ENCODE assay signal across 1 cellular context in genomic region chr17:19507673-19508326, GRCh38.
TF ChIP-seq lines count a peak whose summit lies in the region.

No MANE protein-coding gene starts in this region.

TF ChIP-seq in GM12878, 131 proteins besides CTCF, POLR2A, EP300 and RAD21 (continued from another document and continues in another):
- TF ChIP-seq STAT3 (IDR thresholded peaks at IDR 0.05; ENCODE audit: low read depth, low read length) (no peak), USF2 (IDR thresholded peaks at IDR 0.05; ENCODE audit: borderline replicate concordance, low read depth, low read length) (no peak), TCF3 (IDR thresholded peaks at IDR 0.05; ENCODE audit: borderline replicate concordance, insufficient read depth, low read depth, low read length) (no peak), BMI1 (IDR thresholded peaks at IDR 0.05; ENCODE audit: borderline replicate concordance) (no peak), IKZF2 (IDR thresholded peaks at IDR 0.05) (peak in 1 of 2 experiments; percentile 49; a peak in 2 of 4 replicates), PAX5 (IDR thresholded peaks at IDR 0.05; ENCODE audit: borderline replicate concordance, low read depth, low read length) (no peak), RBBP5 (conservative IDR thresholded peaks at IDR 0.05) (peak; percentile 56; the same call in 1 of the 2 replicates), ASH2L (IDR thresholded peaks at IDR 0.05; ENCODE audit: borderline replicate concordance, low read depth) (peak; percentile 84), MTA3 (IDR thresholded peaks at IDR 0.05; ENCODE audit: borderline replicate concordance, low read length) (no peak), NFXL1 (IDR thresholded peaks at IDR 0.05; ENCODE audit: borderline replicate concordance) (no peak), SIN3A (IDR thresholded peaks at IDR 0.05; ENCODE audit: low read depth, low read length) (no peak), ATF7 (IDR thresholded peaks at IDR 0.05; ENCODE audit: low read depth) (0 out of 2 replicates have a peak, but pooled peaks have one; percentile 23), EZH2 (IDR thresholded peaks at IDR 0.05; ENCODE audit: borderline replicate concordance, control insufficient read depth, low read depth, low read length) (no peak), IRF4 (IDR thresholded peaks at IDR 0.05; ENCODE audit: low read depth, low read length) (peak; percentile 63; the same call in 1 of the 2 replicates), MXI1 (IDR thresholded peaks at IDR 0.05; ENCODE audit: low read depth, low read length) (no peak), TAF1 (IDR thresholded peaks at IDR 0.05; ENCODE audit: borderline replicate concordance, low read depth, low read length) (no peak), ZNF622 (IDR thresholded peaks at IDR 0.05) (no peak), ZNF384 (IDR thresholded peaks at IDR 0.05; ENCODE audit: borderline replicate concordance, low read depth, low read length) (peak; percentile 42; the same call in 1 of the 2 replicates), NFYA (IDR thresholded peaks at IDR 0.05; ENCODE audit: borderline replicate concordance, low read depth, low read length) (no peak), NR2F1 (conservative IDR thresholded peaks at IDR 0.05) (peak; percentile 68), BCLAF1 (IDR thresholded peaks at IDR 0.05) (no peak), POLR2AphosphoS5 (IDR thresholded peaks at IDR 0.05; ENCODE audit: low read length) (no peak), PRDM15 (CRISPR knock-in tag; IDR thresholded peaks at IDR 0.05) (no peak), SMAD1 (IDR thresholded peaks at IDR 0.05; ENCODE audit: low read depth, partially characterized antibody) (no peak), CHD2 (IDR thresholded peaks at IDR 0.05; ENCODE audit: borderline replicate concordance, low read depth, low read length) (no peak), SRF (IDR thresholded peaks at IDR 0.05; ENCODE audit: low read depth in 2 of 2, low read length in 2 of 2) (no peak), ZZZ3 (IDR thresholded peaks at IDR 0.05; ENCODE audit: control insufficient read depth, insufficient read length, low read depth) (no peak), YBX1 (IDR thresholded peaks at IDR 0.05) (no peak), YY1 (IDR thresholded peaks at IDR 0.05; ENCODE audit: low read depth, low read length) (peak; percentile 58; the same call in 1 of the 2 replicates), RELA (IDR thresholded peaks at IDR 0.05; ENCODE audit: borderline replicate concordance, partially characterized antibody) (peak; percentile 70), NR2C2 (IDR thresholded peaks at IDR 0.05; ENCODE audit: borderline replicate concordance, control insufficient read depth, insufficient read length, low read depth) (no peak), SPI1 (IDR thresholded peaks at IDR 0.05; ENCODE audit: borderline replicate concordance, insufficient read depth, low read depth, low read length) (no peak), NBN (IDR thresholded peaks at IDR 0.05) (peak; percentile 89), RUNX3 (IDR thresholded peaks at IDR 0.05; ENCODE audit: low read length) (peak; percentile 75), ZBTB11 (CRISPR knock-in tag; IDR thresholded peaks at IDR 0.05) (no peak)
- TF ChIP-seq, protein P1, sequence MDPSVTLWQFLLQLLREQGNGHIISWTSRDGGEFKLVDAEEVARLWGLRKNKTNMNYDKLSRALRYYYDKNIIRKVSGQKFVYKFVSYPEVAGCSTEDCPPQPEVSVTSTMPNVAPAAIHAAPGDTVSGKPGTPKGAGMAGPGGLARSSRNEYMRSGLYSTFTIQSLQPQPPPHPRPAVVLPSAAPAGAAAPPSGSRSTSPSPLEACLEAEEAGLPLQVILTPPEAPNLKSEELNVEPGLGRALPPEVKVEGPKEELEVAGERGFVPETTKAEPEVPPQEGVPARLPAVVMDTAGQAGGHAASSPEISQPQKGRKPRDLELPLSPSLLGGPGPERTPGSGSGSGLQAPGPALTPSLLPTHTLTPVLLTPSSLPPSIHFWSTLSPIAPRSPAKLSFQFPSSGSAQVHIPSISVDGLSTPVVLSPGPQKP (IDR thresholded peaks at IDR 0.05; ENCODE audit: low read depth, low read length): no peak
- TF ChIP-seq, protein P2, sequence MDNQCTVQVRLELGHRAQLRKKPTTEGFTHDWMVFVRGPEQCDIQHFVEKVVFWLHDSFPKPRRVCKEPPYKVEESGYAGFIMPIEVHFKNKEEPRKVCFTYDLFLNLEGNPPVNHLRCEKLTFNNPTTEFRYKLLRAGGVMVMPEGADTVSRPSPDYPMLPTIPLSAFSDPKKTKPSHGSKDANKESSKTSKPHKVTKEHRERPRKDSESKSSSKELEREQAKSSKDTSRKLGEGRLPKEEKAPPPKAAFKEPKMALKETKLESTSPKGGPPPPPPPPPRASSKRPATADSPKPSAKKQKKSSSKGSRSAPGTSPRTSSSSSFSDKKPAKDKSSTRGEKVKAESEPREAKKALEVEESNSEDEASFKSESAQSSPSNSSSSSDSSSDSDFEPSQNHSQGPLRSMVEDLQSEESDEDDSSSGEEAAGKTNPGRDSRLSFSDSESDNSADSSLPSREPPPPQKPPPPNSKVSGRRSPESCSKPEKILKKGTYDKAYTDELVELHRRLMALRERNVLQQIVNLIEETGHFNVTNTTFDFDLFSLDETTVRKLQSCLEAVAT (IDR thresholded peaks at IDR 0.05): no peak
- TF ChIP-seq, protein P3, sequence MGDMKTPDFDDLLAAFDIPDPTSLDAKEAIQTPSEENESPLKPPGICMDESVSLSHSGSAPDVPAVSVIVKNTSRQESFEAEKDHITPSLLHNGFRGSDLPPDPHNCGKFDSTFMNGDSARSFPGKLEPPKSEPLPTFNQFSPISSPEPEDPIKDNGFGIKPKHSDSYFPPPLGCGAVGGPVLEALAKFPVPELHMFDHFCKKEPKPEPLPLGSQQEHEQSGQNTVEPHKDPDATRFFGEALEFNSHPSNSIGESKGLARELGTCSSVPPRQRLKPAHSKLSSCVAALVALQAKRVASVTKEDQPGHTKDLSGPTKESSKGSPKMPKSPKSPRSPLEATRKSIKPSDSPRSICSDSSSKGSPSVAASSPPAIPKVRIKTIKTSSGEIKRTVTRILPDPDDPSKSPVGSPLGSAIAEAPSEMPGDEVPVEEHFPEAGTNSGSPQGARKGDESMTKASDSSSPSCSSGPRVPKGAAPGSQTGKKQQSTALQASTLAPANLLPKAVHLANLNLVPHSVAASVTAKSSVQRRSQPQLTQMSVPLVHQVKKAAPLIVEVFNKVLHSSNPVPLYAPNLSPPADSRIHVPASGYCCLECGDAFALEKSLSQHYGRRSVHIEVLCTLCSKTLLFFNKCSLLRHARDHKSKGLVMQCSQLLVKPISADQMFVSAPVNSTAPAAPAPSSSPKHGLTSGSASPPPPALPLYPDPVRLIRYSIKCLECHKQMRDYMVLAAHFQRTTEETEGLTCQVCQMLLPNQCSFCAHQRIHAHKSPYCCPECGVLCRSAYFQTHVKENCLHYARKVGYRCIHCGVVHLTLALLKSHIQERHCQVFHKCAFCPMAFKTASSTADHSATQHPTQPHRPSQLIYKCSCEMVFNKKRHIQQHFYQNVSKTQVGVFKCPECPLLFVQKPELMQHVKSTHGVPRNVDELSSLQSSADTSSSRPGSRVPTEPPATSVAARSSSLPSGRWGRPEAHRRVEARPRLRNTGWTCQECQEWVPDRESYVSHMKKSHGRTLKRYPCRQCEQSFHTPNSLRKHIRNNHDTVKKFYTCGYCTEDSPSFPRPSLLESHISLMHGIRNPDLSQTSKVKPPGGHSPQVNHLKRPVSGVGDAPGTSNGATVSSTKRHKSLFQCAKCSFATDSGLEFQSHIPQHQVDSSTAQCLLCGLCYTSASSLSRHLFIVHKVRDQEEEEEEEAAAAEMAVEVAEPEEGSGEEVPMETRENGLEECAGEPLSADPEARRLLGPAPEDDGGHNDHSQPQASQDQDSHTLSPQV (IDR thresholded peaks at IDR 0.05): no peak
